14 cellular contexts compared by ENCODE assay signal in the genomic region with DNA sequence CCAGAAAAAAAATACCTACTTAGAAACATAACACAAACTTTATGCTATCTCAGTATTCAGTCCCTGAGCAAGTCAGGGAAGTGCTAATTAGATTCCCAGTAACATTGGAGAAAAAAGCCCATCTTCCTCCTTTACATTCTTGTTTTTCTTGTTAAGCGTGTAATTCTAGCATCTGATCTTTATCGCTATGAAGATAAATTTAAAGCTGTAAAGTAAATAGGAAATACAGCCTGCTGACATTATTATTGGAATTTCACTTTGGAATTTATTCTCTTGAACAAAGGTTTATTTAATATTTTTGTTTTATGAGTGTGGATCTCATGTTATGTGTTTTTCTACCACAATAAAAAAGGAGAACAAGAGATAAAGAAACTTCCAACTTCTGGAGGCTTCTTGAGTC. TPM values are rescaled to one million over a fixed set of nuclear protein-coding genes. Genes with fewer than 3 reads are reported as not detected.
DNase-seq lines count a peak whose midpoint lies in the region; ATAC-seq and TF ChIP-seq lines count a peak whose summit lies in the region.
"Had no signal": no experiment of that assay in that cellular context is flagged by ENCODE, and none has a peak within 500 bp of the region (broad histone marks: within the 10 kb centered on the region; RNA-seq: fewer than 3 reads in every experiment).

No MANE protein-coding gene starts in this region.

- H3K36me3 Mint-ChIP-seq in mesothelial cell of epicardium, result peaks cover 52% of the 10 kb centered on the region

- H3K27ac ChIP-seq in VCaP (peak overlapping the region; percentile 87), right lobe of liver (no peak overlapping the region), dorsolateral prefrontal cortex (peak overlapping the region in 12 of 59 donors; percentile 12 to 92 (median 81))
- H3K27ac ChIP-seq: 22Rv1, A549, GM23248 had no signal

- no peak for TF ChIP-seq CTCF in VCaP (conservative IDR thresholded peaks at IDR 0.05)
- no peak for TF ChIP-seq CTCF in mesothelial cell of epicardium (IDR thresholded peaks at IDR 0.05; ENCODE audit: unreplicated experiment)
- no peak for TF ChIP-seq CTCF in right lobe of liver (IDR thresholded peaks at IDR 0.05)
- TF ChIP-seq CTCF in dorsolateral prefrontal cortex (IDR thresholded peaks at IDR 0.05 in 54 of 56, conservative IDR thresholded peaks at IDR 0.05 in 2 of 56; ENCODE audit: low read depth in 1 of 56, partially characterized antibody in 56 of 56), result no peak

- intact Hi-C loops in right lobe of liver (cut with DNase I) (loop anchor here (5.0 to 10.0 kb wide), 2 partner anchors 140 to 143 kb away; no protein-coding TSS in a partner anchor), dorsolateral prefrontal cortex (cut with DNase I) (loop anchor here in 1 of 2 donors (5.0 kb wide), 2 partner anchors 48 to 143 kb away; a partner anchor contains a TSS)

- no peak overlapping the region for H3K4me3 Mint-ChIP-seq in mesothelial cell of epicardium
- H3K4me3 Mint-ChIP-seq: CD4-positive, alpha-beta T cell had no signal

- no peaks in the 10 kb centered on the region for H3K27me3 Mint-ChIP-seq in mesothelial cell of epicardium (ENCODE audit: low read depth)
- H3K27me3 Mint-ChIP-seq: CD4-positive, alpha-beta T cell had no signal

- H3K4me1 ChIP-seq in right lobe of liver, result peaks cover 0 to 7% (median 0%) of the 10 kb centered on the region in 4 donors
- H3K4me1 ChIP-seq: A549, Caco-2, HAP-1 had no signal

- TF ChIP-seq POLR2A in right lobe of liver (IDR thresholded peaks at IDR 0.05), result no peak

- H3K27me3 ChIP-seq in right lobe of liver (no peaks in the 10 kb centered on the region), dorsolateral prefrontal cortex (no peaks in the 10 kb centered on the region)

- peaks cover 0 to 69% (median 16%) of the 10 kb centered on the region in 4 donors for H3K36me3 ChIP-seq in right lobe of liver

- peak overlapping the region; percentile 34 for H3K27ac Mint-ChIP-seq in mesothelial cell of epicardium
- H3K27ac Mint-ChIP-seq: CD4-positive, alpha-beta T cell had no signal

- peak; percentile 4 for DNase-seq in SIG-M5 treated with dmso at 0.1 percent for 504 hours (lab: John Stamatoyannopoulos, UW; ENCODE audit: unreplicated experiment)
- no peak for DNase-seq in SIG-M5 (lab: John Stamatoyannopoulos, UW)
- DNase-seq in mesothelial cell of epicardium (ENCODE audit: low spot score in 2 of 2, unreplicated experiment in 2 of 2), result no peak
- DNase-seq in right lobe of liver, result no peak
- DNase-seq in dorsolateral prefrontal cortex, result no peak
- DNase-seq: AML-193; Caco-2; CD4-positive, alpha-beta T cell; GM23248 had no signal

- peaks cover 6% of the 10 kb centered on the region for H3K4me1 Mint-ChIP-seq in mesothelial cell of epicardium

- WGBS in right lobe of liver (ENCODE audit: insufficient coverage, low coverage, low lambda C conversion rate, missing lambda C conversion rate), result 83% methylated on average over 2 of the region's 2 CpGs

- ATAC-seq in HG02798 (IDR thresholded peaks at IDR 0.05; ENCODE audit: poor library complexity, unreplicated experiment) (no peak), right lobe of liver (no peak)
- ATAC-seq: A549 had no signal

- no peak overlapping the region for H3K4me3 ChIP-seq in right lobe of liver
- H3K4me3 ChIP-seq in dorsolateral prefrontal cortex, result no peak overlapping the region
- H3K4me3 ChIP-seq: A549, GM23248, HAP-1 had no signal

- H3K9me3 Mint-ChIP-seq in mesothelial cell of epicardium, result no peaks in the 10 kb centered on the region
- H3K9me3 Mint-ChIP-seq: CD4-positive, alpha-beta T cell had no signal

- H3K9me3 ChIP-seq in right lobe of liver, result no peaks in the 10 kb centered on the region
- H3K9me3 ChIP-seq: A549, Caco-2, HAP-1 had no signal

RNA-seq across cellular contexts. Expression of a gene that starts 13.9 kb away (rescaled TPM):
- total RNA-seq in mesothelial cell of epicardium, result 24.3 to 29.2 TPM (median 26.8 TPM) in 3 replicates
- total RNA-seq in right lobe of liver, result 10 to 100 TPM; 11.2 to 20.2 (median 17.0) TPM
- 10 to 100 TPM; 16.3 to 51.9 (median 31.0) TPM for total RNA-seq in dorsolateral prefrontal cortex

RNA-seq across cellular contexts. Expression of a gene that starts 47.9 kb away (rescaled TPM):
- total RNA-seq in mesothelial cell of epicardium, result 2.1 to 2.6 TPM (median 2.4 TPM) in 3 replicates
- total RNA-seq in right lobe of liver, result 100 to 1,000 TPM in 1 of 6 experiments, 10 to 100 TPM in 2, 1 to 10 TPM in 3; 5.4 to 115 (median 27.7) TPM
- total RNA-seq in dorsolateral prefrontal cortex, result 100 to 1,000 TPM in 6 of 120 experiments, 10 to 100 TPM in 112, 1 to 10 TPM in 2; 9.0 to 139 (median 26.8) TPM
- total RNA-seq: Caco-2; CD4-positive, alpha-beta T cell had no signal
